ENCODE assay signal across 1 cellular context in genomic region chr2:26757873-26758789, GRCh38.
TF ChIP-seq lines count a peak whose summit lies in the region.

No MANE protein-coding gene starts in this region.

TF ChIP-seq in K562, 482 proteins besides CTCF, POLR2A, EP300 and RAD21 (continued from another document):
- no peak for TF ChIP-seq E2F6 (IDR thresholded peaks at IDR 0.05; ENCODE audit: borderline replicate concordance in 1 of 2, extremely low read depth in 1 of 2, insufficient read depth in 1 of 2, insufficient read length in 1 of 2, low read depth in 1 of 2, low read length in 1 of 2, poor library complexity in 1 of 2, severe bottlenecking in 1 of 2)
- no peak for TF ChIP-seq ESRRB (CRISPR knock-in tag; IDR thresholded peaks at IDR 0.05; ENCODE audit: borderline replicate concordance)
- TF ChIP-seq CBFA2T2 (conservative IDR thresholded peaks at IDR 0.05), result no peak
- peak; percentile 66; the same call in 1 of the 2 replicates for TF ChIP-seq KLF16 (IDR thresholded peaks at IDR 0.05)
- no peak for TF ChIP-seq FOXP1 (CRISPR knock-in tag; IDR thresholded peaks at IDR 0.05)
- TF ChIP-seq SIX5 (IDR thresholded peaks at IDR 0.05; ENCODE audit: borderline replicate concordance in 1 of 2, insufficient read depth in 1 of 2, low read depth in 1 of 2, low read length in 2 of 2), result peak; percentile 22 to 56; a peak in 2 of 4 replicates
- TF ChIP-seq DNMT1 (IDR thresholded peaks at IDR 0.05), result no peak
- no peak; the same call in 1 of the 2 replicates for TF ChIP-seq ZNF41 (CRISPR knock-in tag; conservative IDR thresholded peaks at IDR 0.05)
- TF ChIP-seq CEBPZ (IDR thresholded peaks at IDR 0.05; ENCODE audit: borderline replicate concordance, low read depth, low read length), result no peak
- TF ChIP-seq ESRRA (IDR thresholded peaks at IDR 0.05; ENCODE audit: borderline replicate concordance, low read depth), result peak; percentile 93
- 0 out of 2 replicates have a peak, but pooled peaks have one; percentile 53 for TF ChIP-seq HIVEP1 (CRISPR knock-in tag; IDR thresholded peaks at IDR 0.05)
- no peak for TF ChIP-seq XRCC5 (IDR thresholded peaks at IDR 0.05; ENCODE audit: low read depth, low read length)
- no peak for TF ChIP-seq NCOA4 (IDR thresholded peaks at IDR 0.05; ENCODE audit: partially characterized antibody)
- 0 out of 4 replicates have a peak, but pooled peaks of 1 of the 2 experiments have one; percentile 78 for TF ChIP-seq MLX (CRISPR knock-in tag; conservative IDR thresholded peaks at IDR 0.05)
- no peak for TF ChIP-seq SETDB1 (IDR thresholded peaks at IDR 0.05; ENCODE audit: low read length)
- peak; percentile 54; the same call in 1 of the 2 replicates for TF ChIP-seq KLF6 (CRISPR knock-in tag; IDR thresholded peaks at IDR 0.05; ENCODE audit: borderline replicate concordance)
- TF ChIP-seq GTF2F1 (IDR thresholded peaks at IDR 0.05; ENCODE audit: low read depth, low read length), result no peak
- 0 out of 2 replicates have a peak, but pooled peaks have one; percentile 19 for TF ChIP-seq ZNF444 (CRISPR knock-in tag; IDR thresholded peaks at IDR 0.05)
- peak; percentile 67; the same call in 1 of the 2 replicates for TF ChIP-seq VEZF1 (CRISPR knock-in tag; IDR thresholded peaks at IDR 0.05)
- no peak for TF ChIP-seq ZNF518B (CRISPR knock-in tag; IDR thresholded peaks at IDR 0.05)
- TF ChIP-seq SMAD4 (CRISPR knock-in tag; conservative IDR thresholded peaks at IDR 0.05), result peak; percentile 88
- 0 out of 2 replicates have a peak, but pooled peaks have one; percentile 22 for TF ChIP-seq PPARD (CRISPR knock-in tag; IDR thresholded peaks at IDR 0.05)
- peak; percentile 79 for TF ChIP-seq MYC (IDR thresholded peaks at IDR 0.05; ENCODE audit: low read depth, low read length)
- TF ChIP-seq MYC (CRISPR knock-in tag; IDR thresholded peaks at IDR 0.05; ENCODE audit: borderline replicate concordance, low read depth), result no peak; the same call in 1 of the 2 replicates
- peak in 1 of 2 experiments; percentile 80; a peak in 2 of 4 replicates for TF ChIP-seq RCOR1 (IDR thresholded peaks at IDR 0.05; ENCODE audit: borderline replicate concordance in 1 of 2, low read depth in 2 of 2, low read length in 2 of 2)
TF ChIP-seq in K562: peak in this region for 164.
